1 cellular context compared by ENCODE assay signal in genomic region chr1:17569200-17570139, GRCh38.
A peak's percentile ranks its signal among the peaks of the same experiment; 100 is the strongest.
TF ChIP-seq lines count a peak whose summit lies in the region.

No MANE protein-coding gene starts in this region.

TF ChIP-seq in HCT116, 20 proteins besides CTCF, POLR2A, EP300 and RAD21 (continued from another document):
- no peak for TF ChIP-seq REST (IDR thresholded peaks at IDR 0.05; ENCODE audit: low read depth)
- no peak for TF ChIP-seq SRF (IDR thresholded peaks at IDR 0.05; ENCODE audit: low read depth)
- no peak for TF ChIP-seq ATF3 (IDR thresholded peaks at IDR 0.05)
- peak; percentile 84 for TF ChIP-seq JUND (IDR thresholded peaks at IDR 0.05)
- peak; percentile 95 for TF ChIP-seq MAX (IDR thresholded peaks at IDR 0.05)
- TF ChIP-seq CBX3 (IDR thresholded peaks at IDR 0.05; ENCODE audit: low read depth) = peak; percentile 81
- peak; percentile 90 for TF ChIP-seq FOSL1 (IDR thresholded peaks at IDR 0.05; ENCODE audit: low read depth)
